Comparison of ENCODE assay signal across 29 cellular contexts in genomic region chr15:29616512-29616911, GRCh38.
A peak's percentile ranks its signal among the peaks of the same experiment; 100 is the strongest.
DNase-seq lines count a peak whose midpoint lies in the region; ATAC-seq, FAIRE-seq and TF ChIP-seq lines count a peak whose summit lies in the region.
"Had no signal": no experiment of that assay in that cellular context is flagged by ENCODE, and none has a peak within 500 bp of the region (broad histone marks: within the 10 kb centered on the region; RNA-seq: fewer than 3 reads in every experiment).

No MANE protein-coding gene starts in this region.

- no peak overlapping the region for H4K8ac ChIP-seq in IMR-90 (ENCODE audit: low read depth in 2 of 2, low read length in 2 of 2)

- no peak overlapping the region for H3K27ac ChIP-seq in IMR-90 (ENCODE audit: insufficient read depth, low read length)
- H3K27ac ChIP-seq: A549, SJCRH30 had no signal

- TF ChIP-seq RAD21 in IMR-90 (IDR thresholded peaks at IDR 0.05; ENCODE audit: low read length): no peak

- no peak for ATAC-seq in IMR-90 (ENCODE audit: low read depth)
- ATAC-seq in activated T-cell treated with anti-CD3 and anti-CD28 coated beads, Interleukin-2, amount 50 U/mL, for 4 hours: no peak
- no peak for ATAC-seq in GM21423 (IDR thresholded peaks at IDR 0.05; ENCODE audit: unreplicated experiment)
- ATAC-seq: A549, Right ventricle myocardium inferior, SK-N-SH treated with all-trans-retinoic acid at 6 μM for 48 hours had no signal

- BruUV-seq in IMR-90 (replicated peaks; lab: Mats Ljungman, UMichigan): no TSS peak

- DNase-seq in ELR (ENCODE audit: low read depth) (peak; percentile 36), IMR-90 (peak; percentile 4), bronchial epithelial cell (ENCODE audit: low read depth) (peak; percentile 8), kidney tubule cell (ENCODE audit: low spot score) (peak; percentile 38), NCI-H2107 treated with DMSO at 0.1 percent for 48 hours (lab: John Stamatoyannopoulos, UW; ENCODE audit: unreplicated experiment) (no peak), NCI-H1417 treated with DMSO at 0.1 percent for 48 hours (lab: John Stamatoyannopoulos, UW) (no peak)
- no peak for DNase-seq in activated T-cell treated with anti-CD3 and anti-CD28 coated beads, Interleukin-2, amount 50 U/mL, for 4 hours
- DNase-seq: C1 segment of cervical spinal cord; CD4-positive, alpha-beta memory T cell; COR-L47; DMS53; GF-D8; KG1; MM.1S; NCI-H1105; NCI-H146; NCI-H1930; NCI-H2107; NCI-H446; NCI-H524 treated with DMSO at 0.1 percent for 48 hours; NCI-H774; SJCRH30 had no signal

- no peak overlapping the region for H3K4me3 ChIP-seq in IMR-90 (ENCODE audit: insufficient read depth, low read depth, low read length)
- H3K4me3 ChIP-seq in bronchial epithelial cell (ENCODE audit: low read depth, low read length): no peak overlapping the region
- H3K4me3 ChIP-seq: A549, SJCRH30 had no signal

- no peaks in the 10 kb centered on the region for H3K9me3 Mint-ChIP-seq in activated T-cell treated with anti-CD3 and anti-CD28 coated beads, Interleukin-2, amount 50 U/mL, for 4 hours

- no peak overlapping the region for H2AK9ac ChIP-seq in IMR-90 (replicated peaks; ENCODE audit: low read depth, low read length, poor library complexity)

- H3K36me3 Mint-ChIP-seq in activated T-cell treated with anti-CD3 and anti-CD28 coated beads, Interleukin-2, amount 50 U/mL, for 4 hours (ENCODE audit: insufficient read depth): no peaks in the 10 kb centered on the region
- H3K36me3 Mint-ChIP-seq: CD4-positive, alpha-beta memory T cell had no signal

- H3K4ac ChIP-seq in IMR-90 (ENCODE audit: low read depth, low read length): no peak overlapping the region

- peaks cover 7% of the 10 kb centered on the region; the same call in 1 of the 2 replicates for H3K4me1 ChIP-seq in IMR-90 (ENCODE audit: control insufficient read depth, insufficient read depth, low read length)
- H3K4me1 ChIP-seq: SJCRH30 had no signal

- no peaks in the 10 kb centered on the region for H3K4me1 Mint-ChIP-seq in activated T-cell treated with anti-CD3 and anti-CD28 coated beads, Interleukin-2, amount 50 U/mL, for 4 hours (ENCODE audit: low read depth)
- H3K4me1 Mint-ChIP-seq: CD4-positive, alpha-beta memory T cell had no signal

- H3K9me1 ChIP-seq in IMR-90 (ENCODE audit: insufficient read depth, low read length): peaks cover 4% of the 10 kb centered on the region; the same call in 1 of the 2 replicates

- no peak overlapping the region for H2BK5ac ChIP-seq in IMR-90 (ENCODE audit: low read depth, low read length, poor library complexity, severe bottlenecking)

- no peak overlapping the region for H2BK15ac ChIP-seq in IMR-90 (ENCODE audit: low read depth, low read length)

- POLR2A ChIA-PET in IMR-90 (lab: Charles Lee; ENCODE audit: unreplicated experiment): no interaction called here

- H2AK5ac ChIP-seq in IMR-90 (ENCODE audit: low read depth, low read length): no peak overlapping the region

- H3K4me3 Mint-ChIP-seq in activated T-cell treated with anti-CD3 and anti-CD28 coated beads, Interleukin-2, amount 50 U/mL, for 4 hours: no peak overlapping the region
- H3K4me3 Mint-ChIP-seq: CD4-positive, alpha-beta memory T cell had no signal

- H2AFZ ChIP-seq in IMR-90 (replicated peaks; ENCODE audit: low read length, poor library complexity): no peak overlapping the region

- intact Hi-C loops in IMR-90 (cut with micrococcal nuclease): no loop called here

- H4K91ac ChIP-seq in IMR-90 (ENCODE audit: insufficient read depth, low read depth, low read length): no peak overlapping the region

- H3K23ac ChIP-seq in IMR-90 (ENCODE audit: low read depth, low read length): no peak overlapping the region

- H3K27me3 ChIP-seq in IMR-90 (ENCODE audit: control insufficient read depth, insufficient read depth, low read length): no peaks in the 10 kb centered on the region
- H3K27me3 ChIP-seq in bronchial epithelial cell (ENCODE audit: control insufficient read depth, insufficient read depth, low read length): no peaks in the 10 kb centered on the region
- H3K27me3 ChIP-seq: SJCRH30 had no signal

- H3K9me3 ChIP-seq in IMR-90 (ENCODE audit: control insufficient read depth, insufficient read depth, low read length): no peaks in the 10 kb centered on the region
- H3K9me3 ChIP-seq: A549, SJCRH30 had no signal

- no peak overlapping the region for H3K18ac ChIP-seq in IMR-90 (ENCODE audit: low read depth, low read length)

- no peaks in the 10 kb centered on the region for H3K36me3 ChIP-seq in IMR-90 (ENCODE audit: control insufficient read depth, insufficient read depth, low read length)
- no peaks in the 10 kb centered on the region for H3K36me3 ChIP-seq in bronchial epithelial cell (ENCODE audit: control insufficient read depth, insufficient read depth, low read length)
- H3K36me3 ChIP-seq: SJCRH30 had no signal

- H3K14ac ChIP-seq in IMR-90 (replicated peaks; ENCODE audit: low read depth, low read length): no peak overlapping the region

- in situ Hi-C loops in IMR-90 (cut with MboI; ENCODE audit: low sequenced_read_pairs): no loop called here

- TF ChIP-seq CTCF in IMR-90 (conservative IDR thresholded peaks at IDR 0.05; ENCODE audit: low read depth, low read length) (no peak), bronchial epithelial cell (IDR thresholded peaks at IDR 0.05; ENCODE audit: insufficient read depth, low read length, severe bottlenecking) (no peak)

- FAIRE-seq in bronchial epithelial cell (lab: Jason Lieb, UNC): no peak
- FAIRE-seq: A549, GM12892, GM19239, H54 had no signal

- peaks cover 14% of the 10 kb centered on the region for H3K27me3 Mint-ChIP-seq in activated T-cell treated with anti-CD3 and anti-CD28 coated beads, Interleukin-2, amount 50 U/mL, for 4 hours (ENCODE audit: low read depth)

- H3K9ac ChIP-seq in IMR-90 (ENCODE audit: low read depth, low read length): no peak overlapping the region

- dilution Hi-C loops in IMR-90 (cut with HindIII; ENCODE audit: low sequenced_read_pairs, unreplicated experiment): no loop called here

- no peak overlapping the region for H3K56ac ChIP-seq in IMR-90 (ENCODE audit: extremely low read depth, insufficient read depth, low read length)

- no peak overlapping the region for H2BK20ac ChIP-seq in IMR-90 (ENCODE audit: low read depth, low read length)

- H2BK120ac ChIP-seq in IMR-90 (ENCODE audit: low read depth, low read length): no peak overlapping the region

- CTCF ChIA-PET in IMR-90 (lab: Yijun Ruan, JAX): no interaction called here

- H3K4me2 ChIP-seq in IMR-90 (ENCODE audit: low read depth, low read length): no peak overlapping the region
- H3K4me2 ChIP-seq: A549 had no signal

- no peak for TF ChIP-seq POLR2A in IMR-90 (IDR thresholded peaks at IDR 0.05; ENCODE audit: low read depth, low read length)

- no peak overlapping the region for H4K5ac ChIP-seq in IMR-90 (ENCODE audit: low read depth, low read length)

- no peaks in the 10 kb centered on the region for H3K79me1 ChIP-seq in IMR-90 (ENCODE audit: low read depth in 1 of 2, low read length in 2 of 2)

- H4K20me1 ChIP-seq in IMR-90 (ENCODE audit: insufficient read depth, low read length): no peaks in the 10 kb centered on the region

TF ChIP-seq in IMR-90, 13 proteins besides CTCF, POLR2A, EP300 and RAD21:
- TF ChIP-seq BHLHE40 (IDR thresholded peaks at IDR 0.05; ENCODE audit: low read depth, low read length): no peak
- TF ChIP-seq RCOR1 (IDR thresholded peaks at IDR 0.05; ENCODE audit: insufficient replicate concordance, low read length): no peak
- TF ChIP-seq NFE2L2 (IDR thresholded peaks at IDR 0.05; ENCODE audit: low read depth, low read length): no peak
- TF ChIP-seq RFX5 (IDR thresholded peaks at IDR 0.05; ENCODE audit: low read depth, low read length): no peak
- TF ChIP-seq USF2 (IDR thresholded peaks at IDR 0.05; ENCODE audit: low read depth, low read length): no peak
- TF ChIP-seq CHD1 (IDR thresholded peaks at IDR 0.05; ENCODE audit: low read depth, low read length): no peak
- no peak for TF ChIP-seq FOS (IDR thresholded peaks at IDR 0.05; ENCODE audit: low read depth, low read length)
- no peak for TF ChIP-seq MAFK (IDR thresholded peaks at IDR 0.05; ENCODE audit: low read depth, low read length)
- no peak for TF ChIP-seq MAZ (IDR thresholded peaks at IDR 0.05; ENCODE audit: borderline replicate concordance, low read depth, low read length)
- TF ChIP-seq CEBPB (IDR thresholded peaks at IDR 0.05; ENCODE audit: low read depth, low read length): no peak
- TF ChIP-seq ELK1 (IDR thresholded peaks at IDR 0.05; ENCODE audit: borderline replicate concordance, low read depth, low read length): no peak
- no peak for TF ChIP-seq MXI1 (IDR thresholded peaks at IDR 0.05; ENCODE audit: borderline replicate concordance, low read depth, low read length)
- TF ChIP-seq SMC3 (IDR thresholded peaks at IDR 0.05; ENCODE audit: low read depth, low read length): no peak

Comparison
In these comparisons a context has a peak if more than half of its experiments do, and no peak if none do; other contexts are left out.
1. DNase-seq: peak in ELR (single experiment), IMR-90 (single experiment), bronchial epithelial cell (single experiment) and kidney tubule cell (single experiment); none in activated T-cell treated with anti-CD3 and anti-CD28 coated beads, Interleukin-2, amount 50 U/mL, for 4 hours (single experiment), NCI-H2107 treated with DMSO at 0.1 percent for 48 hours (single experiment) and NCI-H1417 treated with DMSO at 0.1 percent for 48 hours (single experiment).